In the genomic region with DNA sequence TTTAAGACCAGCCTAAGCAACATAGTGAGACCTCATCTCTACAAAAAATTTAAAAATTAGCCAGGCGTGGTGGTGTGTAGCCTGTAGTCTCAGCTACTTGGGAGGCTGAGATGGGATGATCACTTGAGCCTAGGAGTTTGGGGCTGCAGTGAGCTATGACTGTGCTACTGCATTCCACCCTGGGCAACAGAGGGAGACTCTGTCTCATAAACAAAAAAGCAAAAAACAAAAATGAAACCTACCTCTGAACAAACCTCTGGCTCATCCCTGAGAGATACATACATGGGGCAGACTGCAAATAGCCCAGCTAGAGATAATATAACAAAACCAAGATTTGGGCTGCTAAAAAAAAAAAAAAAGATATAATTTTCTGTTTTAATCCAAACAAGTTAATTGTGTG, we compare ENCODE assay signal across 13 cellular contexts. TPM values are rescaled to one million over a fixed set of nuclear protein-coding genes. Genes with fewer than 3 reads are reported as not detected.
DNase-seq lines count a peak whose midpoint lies in the region; ATAC-seq and TF ChIP-seq lines count a peak whose summit lies in the region.
"Had no signal": no experiment of that assay in that cellular context is flagged by ENCODE, and none has a peak within 500 bp of the region (broad histone marks: within the 10 kb centered on the region; RNA-seq: fewer than 3 reads in every experiment).

No MANE protein-coding gene starts in this region.

- no peak overlapping the region for H3K4me3 Mint-ChIP-seq in activated T-cell treated with anti-CD3 and anti-CD28 coated beads, Interleukin-2, amount 50 U/mL, for 72 hours
- H3K4me3 Mint-ChIP-seq: stimulated activated memory B cell treated with anti-CD40 and anti-IgM and Interleukin-4, amounts not matched to agents 10 μg/mL and 1 μg/mL and 100 μg/mL, for 72 hours had no signal

- WGBS in right lobe of liver (ENCODE audit: insufficient coverage, low coverage, low lambda C conversion rate, missing lambda C conversion rate) = 83% methylated on average over 1 of the region's 1 CpG

- peaks cover 0 to 3% of the 10 kb centered on the region in 2 donors for H3K36me3 Mint-ChIP-seq in activated T-cell treated with anti-CD3 and anti-CD28 coated beads, Interleukin-2, amount 50 U/mL, for 72 hours (ENCODE audit: insufficient read depth in 2 of 2)
- H3K36me3 Mint-ChIP-seq: stimulated activated memory B cell treated with anti-CD40 and anti-IgM and Interleukin-4, amounts not matched to agents 10 μg/mL and 1 μg/mL and 100 μg/mL, for 72 hours had no signal

- no peak for DNase-seq in activated T-cell treated with anti-CD3 and anti-CD28 coated beads, Interleukin-2, amount 50 U/mL, for 72 hours
- no peak for DNase-seq in activated T-cell treated with anti-CD3 and anti-CD28 coated beads, Interleukin-2, amount 50 U/mL, for 1 hour
- DNase-seq in right lobe of liver = no peak
- DNase-seq in NCI-H446 treated with DMSO at 0.1 percent for 48 hours (lab: John Stamatoyannopoulos, UW) = no peak
- no peak for DNase-seq in HAP-1 (ENCODE audit: low spot score in 2 of 2)
- no peak for DNase-seq in OCI-M1 (lab: John Stamatoyannopoulos, UW)
- DNase-seq: head of caudate nucleus, NCI-H2081, SHP77 treated with DMSO at 0.1 percent for 48 hours had no signal

- H3K27me3 Mint-ChIP-seq in activated T-cell treated with anti-CD3 and anti-CD28 coated beads, Interleukin-2, amount 50 U/mL, for 72 hours (ENCODE audit: low read depth) = peaks cover 10% of the 10 kb centered on the region

- H3K27ac ChIP-seq in right lobe of liver = no peak overlapping the region

- TF ChIP-seq POLR2A in right lobe of liver (IDR thresholded peaks at IDR 0.05) = no peak

- TF ChIP-seq CTCF in right lobe of liver (IDR thresholded peaks at IDR 0.05) = no peak

- H3K27me3 ChIP-seq in right lobe of liver = no peaks in the 10 kb centered on the region
- H3K27me3 ChIP-seq in HAP-1 (ENCODE audit: low read depth) = 0 out of 2 replicates have a peak, but pooled peaks cover 2% of the 10 kb centered on the region

- H3K4me1 ChIP-seq in right lobe of liver (peaks cover 0 to 12% (median 0%) of the 10 kb centered on the region in 4 donors), HAP-1 (no peaks in the 10 kb centered on the region; the same call in 1 of the 2 replicates)

- H3K27ac Mint-ChIP-seq in activated T-cell treated with anti-CD3 and anti-CD28 coated beads, Interleukin-2, amount 50 U/mL, for 72 hours = no peak overlapping the region
- H3K27ac Mint-ChIP-seq: stimulated activated memory B cell treated with anti-CD40 and anti-IgM and Interleukin-4, amounts not matched to agents 10 μg/mL and 1 μg/mL and 100 μg/mL, for 72 hours had no signal

- H3K4me3 ChIP-seq in right lobe of liver (no peak overlapping the region), HAP-1 (no peak overlapping the region)
- H3K4me3 ChIP-seq: smooth muscle cell had no signal

- ATAC-seq in activated T-cell treated with anti-CD3 and anti-CD28 coated beads, Interleukin-2, amount 50 U/mL, for 72 hours (replicated peaks in 1 of 2) = peak; percentile 67 to 70
- ATAC-seq in GM21423 (IDR thresholded peaks at IDR 0.05; ENCODE audit: unreplicated experiment) (peak; percentile 97), HG03196 (IDR thresholded peaks at IDR 0.05; ENCODE audit: unreplicated experiment) (peak; percentile 81), right lobe of liver (peak; percentile 25 to 69 (median 64))
- ATAC-seq: stimulated activated memory B cell treated with anti-CD40 and anti-IgM and Interleukin-4, amounts not matched to agents 10 μg/mL and 1 μg/mL and 100 μg/mL, for 72 hours had no signal

- H3K9me3 ChIP-seq in right lobe of liver (no peaks in the 10 kb centered on the region), HAP-1 (no peaks in the 10 kb centered on the region)

- no peaks in the 10 kb centered on the region for H3K9me3 Mint-ChIP-seq in activated T-cell treated with anti-CD3 and anti-CD28 coated beads, Interleukin-2, amount 50 U/mL, for 72 hours
- H3K9me3 Mint-ChIP-seq: stimulated activated memory B cell treated with anti-CD40 and anti-IgM and Interleukin-4, amounts not matched to agents 10 μg/mL and 1 μg/mL and 100 μg/mL, for 72 hours had no signal

- in situ Hi-C loops in HAP-1 (cut with MboI; ENCODE audit: low sequenced_read_pairs) = no loop called here

- H3K4me1 Mint-ChIP-seq in activated T-cell treated with anti-CD3 and anti-CD28 coated beads, Interleukin-2, amount 50 U/mL, for 72 hours (ENCODE audit: low read depth) = peaks cover 30% of the 10 kb centered on the region
- H3K4me1 Mint-ChIP-seq: stimulated activated memory B cell treated with anti-CD40 and anti-IgM and Interleukin-4, amounts not matched to agents 10 μg/mL and 1 μg/mL and 100 μg/mL, for 72 hours had no signal

- H3K36me3 ChIP-seq in right lobe of liver (no peaks in the 10 kb centered on the region), HAP-1 (replicated peaks) (no peaks in the 10 kb centered on the region)

- intact Hi-C loops in right lobe of liver (cut with DNase I) = no loop called here

RNA-seq across cellular contexts. Expression of a gene that starts 19.5 kb away (rescaled TPM):
- under 1 TPM; 0.39 to 0.84 TPM for total RNA-seq in activated T-cell treated with anti-CD3 and anti-CD28 coated beads, Interleukin-2, amount 50 U/mL, for 72 hours
- total RNA-seq in right lobe of liver = not detected
- total RNA-seq: smooth muscle cell had no signal
